ENCODE assay signal across 8 cellular contexts in genomic region chr11:64745523-64746328, GRCh38.
DNase-seq lines count a peak whose midpoint lies in the region; ATAC-seq lines count a peak whose summit lies in the region.

No MANE protein-coding gene starts in this region.

- H3K4me1 ChIP-seq in HUES6 (ENCODE audit: control insufficient read depth, insufficient read depth, low read length), result peaks cover 23% of the 10 kb centered on the region

- peak overlapping the region; percentile 88 for H3K4me3 Mint-ChIP-seq in dendritic cell treated with granulocyte-macrophage colony-stimulating factor and Interleukin-4, amounts not matched to agents 40 ng/mL and 50 ng/mL, for 4 days

- DNase-seq in CD1c-positive myeloid dendritic cell (ENCODE audit: extremely low spot score) (peak; percentile 59), medulla oblongata (ENCODE audit: extremely low spot score) (peak; percentile 54), NCI-H1694 treated with DMSO at 0.1 percent for 48 hours (lab: John Stamatoyannopoulos, UW) (no peak)
- peak; percentile 66 for DNase-seq in activated CD4-positive, alpha-beta T cell treated with anti-CD3 and anti-CD28 coated beads for 1 hour
- peak; percentile 51 to 52 for DNase-seq in stimulated activated CD8-positive, alpha-beta memory T cell treated with anti-CD3 and anti-CD28 coated beads, Interleukin-2, amount 100 ng/mL, for 48 hours (ENCODE audit: low read depth in 2 of 2)

- peaks cover 40% of the 10 kb centered on the region for H3K4me1 Mint-ChIP-seq in dendritic cell treated with granulocyte-macrophage colony-stimulating factor and Interleukin-4, amounts not matched to agents 40 ng/mL and 50 ng/mL, for 4 days (ENCODE audit: low read depth)

- peaks cover 53% of the 10 kb centered on the region for H3K27me3 ChIP-seq in HUES6 (ENCODE audit: control insufficient read depth, insufficient read depth, low read length)

- H3K4me3 ChIP-seq in HUES6 (ENCODE audit: low read depth, low read length), result peak overlapping the region; percentile 51

- no peak for ATAC-seq in HG03139 (IDR thresholded peaks at IDR 0.05; ENCODE audit: unreplicated experiment)

- no peaks in the 10 kb centered on the region for H3K9me3 ChIP-seq in HUES6 (ENCODE audit: control insufficient read depth, insufficient read depth, low read depth, low read length)

- H3K36me3 ChIP-seq in HUES6 (ENCODE audit: control insufficient read depth, insufficient read depth, low read length), result no peaks in the 10 kb centered on the region

- H3K27me3 Mint-ChIP-seq in dendritic cell treated with granulocyte-macrophage colony-stimulating factor and Interleukin-4, amounts not matched to agents 40 ng/mL and 50 ng/mL, for 4 days, result peaks cover 10% of the 10 kb centered on the region

- intact Hi-C loops in dendritic cell treated with granulocyte-macrophage colony-stimulating factor and Interleukin-4, amounts not matched to agents 40 ng/mL and 50 ng/mL, for 4 days (cut with micrococcal nuclease), result no loop called here

- H3K27ac Mint-ChIP-seq in dendritic cell treated with granulocyte-macrophage colony-stimulating factor and Interleukin-4, amounts not matched to agents 40 ng/mL and 50 ng/mL, for 4 days, result peak overlapping the region; percentile 93

- peak overlapping the region; percentile 5 for H3K9ac ChIP-seq in HUES6 (ENCODE audit: low read length)

- no peaks in the 10 kb centered on the region for H3K9me3 Mint-ChIP-seq in dendritic cell treated with granulocyte-macrophage colony-stimulating factor and Interleukin-4, amounts not matched to agents 40 ng/mL and 50 ng/mL, for 4 days

- no peak overlapping the region for H3K27ac ChIP-seq in HUES6 (ENCODE audit: low read depth, low read length)

- H3K36me3 Mint-ChIP-seq in dendritic cell treated with granulocyte-macrophage colony-stimulating factor and Interleukin-4, amounts not matched to agents 40 ng/mL and 50 ng/mL, for 4 days (ENCODE audit: low read depth), result peaks cover 15% of the 10 kb centered on the region
